In genomic region chr4:3340703-3341088, GRCh38 we compare ENCODE assay signal across 1 cellular context.
A peak's percentile ranks its signal among the peaks of the same experiment; 100 is the strongest.
TF ChIP-seq lines count a peak whose summit lies in the region.

No MANE protein-coding gene starts in this region.

TF ChIP-seq in HepG2, 621 proteins besides CTCF, POLR2A, EP300 and RAD21 (continued from another document):
- TF ChIP-seq ZNF710 (CRISPR knock-in tag; IDR thresholded peaks at IDR 0.05; ENCODE audit: borderline replicate concordance) = no peak
- TF ChIP-seq SP2 (CRISPR knock-in tag; IDR thresholded peaks at IDR 0.05) = no peak
- no peak for TF ChIP-seq SCMH1 (CRISPR knock-in tag; IDR thresholded peaks at IDR 0.05; ENCODE audit: borderline replicate concordance)
- no peak for TF ChIP-seq GTF2F1 (IDR thresholded peaks at IDR 0.05; ENCODE audit: low read length)
- TF ChIP-seq WIZ (CRISPR knock-in tag; IDR thresholded peaks at IDR 0.05) = no peak
- no peak for TF ChIP-seq CEBPG (CRISPR knock-in tag; IDR thresholded peaks at IDR 0.05)
- TF ChIP-seq ZFY (CRISPR knock-in tag; IDR thresholded peaks at IDR 0.05) = 0 out of 2 replicates have a peak, but pooled peaks have one; percentile 25
- TF ChIP-seq KDM1A (CRISPR knock-in tag; IDR thresholded peaks at IDR 0.05) = no peak
- TF ChIP-seq HNRNPL (IDR thresholded peaks at IDR 0.05; ENCODE audit: low read depth, low read length) = peak; percentile 48; the same call in 1 of the 2 replicates
- no peak for TF ChIP-seq ZBTB3 (CRISPR knock-in tag; IDR thresholded peaks at IDR 0.05; ENCODE audit: borderline replicate concordance, low read depth)
- TF ChIP-seq ISL2 (CRISPR knock-in tag; IDR thresholded peaks at IDR 0.05) = no peak
- no peak for TF ChIP-seq PBX2 (CRISPR knock-in tag; IDR thresholded peaks at IDR 0.05)
- TF ChIP-seq ZGPAT (CRISPR knock-in tag; IDR thresholded peaks at IDR 0.05) = no peak
- peak; percentile 74 for TF ChIP-seq PATZ1 (CRISPR knock-in tag; IDR thresholded peaks at IDR 0.05)
- TF ChIP-seq BORCS8-MEF2B (CRISPR knock-in tag; IDR thresholded peaks at IDR 0.05) = no peak
- TF ChIP-seq FOXA1 (IDR thresholded peaks at IDR 0.05) = no peak
- TF ChIP-seq FOXA1 (CRISPR knock-in tag; IDR thresholded peaks at IDR 0.05) = no peak
- no peak for TF ChIP-seq SNRNP70 (IDR thresholded peaks at IDR 0.05; ENCODE audit: low read depth, low read length)
